ENCODE assay signal across 1 cellular context in the genomic region with DNA sequence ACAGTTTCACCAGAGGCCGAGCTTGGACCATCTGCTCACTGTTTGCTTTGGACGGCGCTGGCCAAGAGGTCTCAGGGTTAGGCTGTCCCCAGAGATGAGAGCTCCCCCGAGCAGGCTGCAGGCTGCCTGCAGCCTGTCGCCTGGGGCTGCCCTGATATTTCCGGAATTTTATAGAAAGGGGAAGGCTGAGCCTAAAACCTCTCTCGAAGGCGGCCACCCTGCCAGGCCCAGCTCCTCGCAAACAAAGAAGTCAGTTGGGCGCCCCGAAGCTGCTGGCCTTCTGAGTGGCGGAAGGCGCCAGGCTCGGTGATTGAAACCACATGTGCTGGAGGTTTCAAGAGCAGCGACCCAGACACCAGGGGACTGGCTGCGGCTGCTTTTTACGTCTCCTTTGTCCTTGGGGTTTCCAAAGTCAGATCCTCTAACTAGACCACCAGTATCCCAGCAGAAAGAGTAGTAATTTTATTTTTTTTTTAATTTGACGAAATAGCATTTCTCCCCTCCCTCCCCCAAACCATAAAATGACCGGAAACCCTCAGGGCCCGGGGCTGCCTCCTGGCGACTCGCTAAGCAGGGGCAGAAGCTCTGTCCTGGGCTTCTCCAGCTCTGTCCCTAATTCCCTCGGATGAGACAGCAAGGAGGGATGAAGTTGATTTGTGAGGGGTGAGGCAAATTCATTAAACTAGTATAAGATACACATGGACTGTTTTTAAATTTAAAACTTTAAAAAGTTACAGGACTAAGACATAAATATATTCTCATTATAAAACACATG.
TF ChIP-seq lines count a peak whose summit lies in the region.

No MANE protein-coding gene starts in this region.

TF ChIP-seq in IMR-90, 13 proteins besides CTCF, POLR2A, EP300 and RAD21 (continued from another document):
- TF ChIP-seq SMC3 (IDR thresholded peaks at IDR 0.05; ENCODE audit: low read depth, low read length) (no peak), FOS (IDR thresholded peaks at IDR 0.05; ENCODE audit: low read depth, low read length) (no peak), NFE2L2 (IDR thresholded peaks at IDR 0.05; ENCODE audit: low read depth, low read length) (no peak), RCOR1 (IDR thresholded peaks at IDR 0.05; ENCODE audit: insufficient replicate concordance, low read length) (no peak), MXI1 (IDR thresholded peaks at IDR 0.05; ENCODE audit: borderline replicate concordance, low read depth, low read length) (no peak), CHD1 (IDR thresholded peaks at IDR 0.05; ENCODE audit: low read depth, low read length) (no peak)
- TF ChIP-seq, protein P1, sequence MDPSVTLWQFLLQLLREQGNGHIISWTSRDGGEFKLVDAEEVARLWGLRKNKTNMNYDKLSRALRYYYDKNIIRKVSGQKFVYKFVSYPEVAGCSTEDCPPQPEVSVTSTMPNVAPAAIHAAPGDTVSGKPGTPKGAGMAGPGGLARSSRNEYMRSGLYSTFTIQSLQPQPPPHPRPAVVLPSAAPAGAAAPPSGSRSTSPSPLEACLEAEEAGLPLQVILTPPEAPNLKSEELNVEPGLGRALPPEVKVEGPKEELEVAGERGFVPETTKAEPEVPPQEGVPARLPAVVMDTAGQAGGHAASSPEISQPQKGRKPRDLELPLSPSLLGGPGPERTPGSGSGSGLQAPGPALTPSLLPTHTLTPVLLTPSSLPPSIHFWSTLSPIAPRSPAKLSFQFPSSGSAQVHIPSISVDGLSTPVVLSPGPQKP (IDR thresholded peaks at IDR 0.05; ENCODE audit: borderline replicate concordance, low read depth, low read length): no peak
